In genomic region chr17:5804226-5804625, GRCh38 we compare ENCODE assay signal across 28 cellular contexts.
"Had no signal": no experiment of that assay in that cellular context is flagged by ENCODE, and none has a peak within 500 bp of the region (broad histone marks: within the 10 kb centered on the region; RNA-seq: fewer than 3 reads in every experiment).

No MANE protein-coding gene starts in this region.

- H3K9me3 ChIP-seq: colonic mucosa had no signal

- H3K27ac ChIP-seq: body of pancreas, colonic mucosa, epithelial cell of prostate, esophagus squamous epithelium, gastroesophageal sphincter, WERI-Rb-1 had no signal

- FAIRE-seq: astrocyte, endometrium, endothelial cell of umbilical vein had no signal

- DNase-seq: activated B cell treated with CpG ODN at 0.5 μM for 24 hours; activated CD4-positive, alpha-beta T cell treated with anti-CD3 and anti-CD28 coated beads for 48 hours; activated CD4-positive, alpha-beta T cell treated with anti-CD3 and anti-CD28 coated beads, Interleukin-2, amount 50 U/mL, for 1 hour; activated CD4-positive, alpha-beta T cell treated with anti-CD3 and anti-CD28 coated beads, Interleukin-2, amount 50 U/mL, for 48 hours; activated CD8-positive, alpha-beta memory T cell treated with anti-CD3 and anti-CD28 coated beads for 24 hours; activated CD8-positive, alpha-beta T cell treated with anti-CD3 and anti-CD28 coated beads for 36 hours; activated effector memory CD4-positive, alpha-beta T cell treated with Interleukin-2 at 50 U/mL for 16 hours; activated gamma-delta T cell treated with Interleukin-2 at 50 U/mL for 16 hours; activated naive CD4-positive, alpha-beta T cell treated with anti-CD3 and anti-CD28 coated beads, Interleukin-2, amount 50 U/mL, for 16 hours; activated naive CD4-positive, alpha-beta T cell treated with Interleukin-2 at 50 U/mL for 16 hours; activated T-cell treated with anti-CD3 and anti-CD28 coated beads, Interleukin-2, amount 50 U/mL, for 4 hours; amniotic stem cell; anterior cingulate cortex; body of pancreas; caudate nucleus; colonic mucosa; effector CD8-positive, alpha-beta T cell; esophagus squamous epithelium; foreskin melanocyte; T-helper 1 cell; T-helper 17 cell; T1000; WERI-Rb-1 had no signal

- H3K4me1 ChIP-seq: body of pancreas, colonic mucosa, esophagus squamous epithelium, gastroesophageal sphincter had no signal

- H3K4me3 ChIP-seq: body of pancreas, colonic mucosa, esophagus squamous epithelium, gastroesophageal sphincter had no signal

- H3K36me3 ChIP-seq: colonic mucosa, esophagus squamous epithelium, gastroesophageal sphincter, WERI-Rb-1 had no signal

- H3K27me3 ChIP-seq: body of pancreas, colonic mucosa had no signal
